In the genomic region with DNA sequence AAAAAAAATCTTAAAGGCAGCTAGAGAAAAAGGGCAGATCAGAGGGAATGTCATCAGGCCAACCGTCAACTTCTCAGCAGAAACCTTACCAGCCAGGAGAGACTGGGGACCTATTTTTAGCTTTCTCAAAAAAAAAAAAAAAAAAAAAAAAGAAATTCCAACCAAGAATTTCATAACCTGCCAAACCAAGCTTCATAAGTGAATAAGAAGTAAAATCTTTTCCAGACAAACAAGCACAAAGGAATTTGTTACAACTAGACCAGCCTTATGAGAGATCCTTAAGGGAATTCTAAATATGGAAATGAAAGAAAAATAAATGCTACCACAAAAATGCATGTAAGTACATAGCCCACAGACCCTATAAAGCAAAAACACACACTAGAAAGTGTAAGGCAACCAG, we compare ENCODE assay signal across 22 cellular contexts.
DNase-seq lines count a peak whose midpoint lies in the region; ATAC-seq and TF ChIP-seq lines count a peak whose summit lies in the region.
"Had no signal": no experiment of that assay in that cellular context is flagged by ENCODE, and none has a peak within 500 bp of the region (broad histone marks: within the 10 kb centered on the region; RNA-seq: fewer than 3 reads in every experiment).

No MANE protein-coding gene starts in this region.

- H3K27ac ChIP-seq in brain microvascular endothelial cell (peak overlapping the region; percentile 53), coronary artery (no peak overlapping the region)
- H3K27ac ChIP-seq: hepatocyte, parathyroid adenoma, transverse colon had no signal

- H3K27me3 ChIP-seq in BJ (ENCODE audit: control insufficient read depth, insufficient read depth, low read length), result no peaks in the 10 kb centered on the region
- H3K27me3 ChIP-seq in brain microvascular endothelial cell (replicated peaks), result no peaks in the 10 kb centered on the region
- H3K27me3 ChIP-seq: hepatocyte, transverse colon had no signal

- CTCF ChIA-PET in BJ (lab: Yijun Ruan, JAX), result no interaction called here

- no peak for TF ChIP-seq CTCF in BJ (IDR thresholded peaks at IDR 0.05; ENCODE audit: insufficient read depth, low read depth, low read length)
- no peak for TF ChIP-seq CTCF in brain microvascular endothelial cell (IDR thresholded peaks at IDR 0.05; ENCODE audit: low read depth, low read length, missing control alignments)
- no peak for TF ChIP-seq CTCF in coronary artery (IDR thresholded peaks at IDR 0.05)

- H3K36me3 ChIP-seq in BJ (ENCODE audit: control insufficient read depth, insufficient read depth, low read length) (0 out of 2 replicates have a peak, but pooled peaks cover 1% of the 10 kb centered on the region), brain microvascular endothelial cell (replicated peaks) (no peaks in the 10 kb centered on the region)
- H3K36me3 ChIP-seq: transverse colon had no signal

- H3K4me3 ChIP-seq in BJ (ENCODE audit: low read depth, low read length) (no peak overlapping the region), brain microvascular endothelial cell (ENCODE audit: low read depth, low read length) (no peak overlapping the region), coronary artery (no peak overlapping the region)
- H3K4me3 ChIP-seq: hepatocyte, transverse colon had no signal

- POLR2A ChIA-PET in BJ (lab: Charles Lee), result no interaction called here

- peak; percentile 23 for DNase-seq in BJ (ENCODE audit: low read depth)
- peak; percentile 27 for DNase-seq in HS-27A (ENCODE audit: low read depth)
- DNase-seq in brain microvascular endothelial cell, result peak; percentile 47
- DNase-seq in left kidney (ENCODE audit: low read depth, low spot score), result peak; percentile 10
- no peak for DNase-seq in LoVo (ENCODE audit: low spot score)
- DNase-seq in coronary artery (ENCODE audit: low spot score), result no peak
- no peak for DNase-seq in globus pallidus (ENCODE audit: low spot score)
- DNase-seq: Caco-2; cerebellar nuclear complex; effector memory CD4-positive, alpha-beta T cell; KG1; kidney; naive thymus-derived CD8-positive, alpha-beta T cell; NCI-H1048; NCI-H2081; NCI-H524; stimulated activated CD4-positive, alpha-beta T cell treated with anti-CD3 and anti-CD28 coated beads, Interleukin-1b, Interleukin-23, amount 100 ng/mL, for 48 hours; stimulated activated naive CD8-positive, alpha-beta T cell treated with anti-CD3 and anti-CD28 coated beads, Interleukin-15, Interleukin-2, amounts not matched to agents 100 U/mL and 50 U/mL, for 24 hours; transverse colon had no signal

- in situ Hi-C loops in brain microvascular endothelial cell (cut with HindIII; ENCODE audit: low pct_ligation_motif_present, low sequenced_read_pairs), result no loop called here

- ATAC-seq in HG02588 (IDR thresholded peaks at IDR 0.05; ENCODE audit: unreplicated experiment), result no peak
- ATAC-seq: naive thymus-derived CD8-positive, alpha-beta T cell; stimulated activated naive CD8-positive, alpha-beta T cell treated with anti-CD3 and anti-CD28 coated beads, Interleukin-15, Interleukin-2, amounts not matched to agents 100 U/mL and 50 U/mL, for 24 hours had no signal

Comparison
In these comparisons a context has a peak if more than half of its experiments do, and no peak if none do; other contexts are left out.
1. DNase-seq: peak in BJ (single experiment), HS-27A (single experiment), brain microvascular endothelial cell (single experiment) and left kidney (single experiment); none in LoVo (single experiment), coronary artery (single experiment) and globus pallidus (single experiment).